ENCODE assay signal across 24 cellular contexts in genomic region chr10:132010484-132010883, GRCh38. TPM values are rescaled to one million over a fixed set of nuclear protein-coding genes. Genes with fewer than 3 reads are reported as not detected.
"Had no signal": no experiment of that assay in that cellular context is flagged by ENCODE, and none has a peak within 500 bp of the region (broad histone marks: within the 10 kb centered on the region; RNA-seq: fewer than 3 reads in every experiment).

No MANE protein-coding gene starts in this region.

- H3K36me3 Mint-ChIP-seq: activated naive CD8-positive, alpha-beta T cell; mesothelial cell of epicardium; natural killer cell had no signal

- H3K9me3 Mint-ChIP-seq: effector memory CD8-positive, alpha-beta T cell; natural killer cell had no signal

- ATAC-seq: activated CD4-positive, alpha-beta T cell treated with anti-CD3 and anti-CD28 coated beads for 36 hours; activated T-cell treated with anti-CD3 and anti-CD28 coated beads, Interleukin-2, amount 50 U/mL, for 4 hours; effector memory CD8-positive, alpha-beta T cell; esophagus mucosa; gastroesophageal sphincter; natural killer cell; stimulated activated naive CD8-positive, alpha-beta T cell treated with anti-CD3 and anti-CD28 coated beads, Interleukin-15, amount 100 ng/mL, for 72 hours had no signal

- H3K4me3 ChIP-seq: adrenal gland, ascending aorta, colonic mucosa, dorsolateral prefrontal cortex, gastroesophageal sphincter, skin epidermis, vagina had no signal

- H3K4me1 Mint-ChIP-seq: activated CD4-positive, alpha-beta T cell treated with anti-CD3 and anti-CD28 coated beads for 36 hours; mesothelial cell of epicardium had no signal

- H3K4me3 Mint-ChIP-seq: activated CD4-positive, alpha-beta T cell treated with anti-CD3 and anti-CD28 coated beads for 36 hours; activated naive CD8-positive, alpha-beta T cell; activated T-cell treated with anti-CD3 and anti-CD28 coated beads, Interleukin-2, amount 50 U/mL, for 4 hours; effector memory CD8-positive, alpha-beta T cell; mesothelial cell of epicardium; natural killer cell; stimulated activated naive CD8-positive, alpha-beta T cell treated with anti-CD3 and anti-CD28 coated beads, Interleukin-15, amount 100 ng/mL, for 72 hours had no signal

- H3K4me1 ChIP-seq: adrenal gland, ascending aorta, colonic mucosa, gastroesophageal sphincter, vagina had no signal

- H3K27ac Mint-ChIP-seq: activated CD4-positive, alpha-beta T cell treated with anti-CD3 and anti-CD28 coated beads for 36 hours; activated naive CD8-positive, alpha-beta T cell; activated T-helper 2 cell treated with anti-CD3 and anti-CD28 coated beads, Interferon-gamma antibody, Interleukin-2, Interleukin-4, amounts not matched to agents 10 μg/mL and 5 μg/mL and 100 μg/mL, durations not matched to agents 14 hours and 24 hours and 36 hours; effector memory CD8-positive, alpha-beta T cell; mesothelial cell of epicardium; natural killer cell; progenitor cell of endocrine pancreas; stimulated activated naive CD8-positive, alpha-beta T cell treated with anti-CD3 and anti-CD28 coated beads, Interleukin-15, amount 100 ng/mL, for 72 hours had no signal

- H3K36me3 ChIP-seq: adrenal gland, ascending aorta, colonic mucosa, gastroesophageal sphincter, vagina had no signal

- H3K27me3 ChIP-seq: adrenal gland, ascending aorta, colonic mucosa, dorsolateral prefrontal cortex, vagina had no signal

- DNase-seq: activated CD4-positive, alpha-beta T cell treated with anti-CD3 and anti-CD28 coated beads for 36 hours; activated CD4-positive, alpha-beta T cell treated with anti-CD3 and anti-CD28 coated beads, Interleukin-2, amount 50 U/mL, for 48 hours; activated CD8-positive, alpha-beta memory T cell treated with anti-CD3 and anti-CD28 coated beads, Interleukin-2, amount 50 U/mL, for 48 hours; activated naive CD4-positive, alpha-beta T cell; activated T-cell treated with anti-CD3 and anti-CD28 coated beads, Interleukin-2, amount 50 U/mL, for 4 hours; adrenal gland; colonic mucosa; dorsolateral prefrontal cortex; effector memory CD8-positive, alpha-beta T cell; natural killer cell; stimulated activated CD4-positive, alpha-beta T cell treated with anti-CD3 and anti-CD28 coated beads, Interleukin-1b, Interleukin-23, amount 100 ng/mL, for 48 hours; stimulated activated naive CD8-positive, alpha-beta T cell treated with anti-CD3 and anti-CD28 coated beads, Interleukin-15, amount 100 ng/mL, for 72 hours; T-helper 9 cell; trophoblast cell had no signal

- H3K9me3 ChIP-seq: adrenal gland, ascending aorta, colonic mucosa, vagina had no signal

- H3K27ac ChIP-seq: adrenal gland, ascending aorta, colonic mucosa, dorsolateral prefrontal cortex, gastroesophageal sphincter, skin epidermis, vagina had no signal

RNA-seq across cellular contexts. Expression of gene JAKMIP3, which starts 55.3 kb away (rescaled TPM):
- total RNA-seq: ascending aorta, endothelial cell of umbilical vein had no signal
